ENCODE assay signal across 14 cellular contexts in genomic region chr6:156905801-156906200, GRCh38.
"Had no signal": no experiment of that assay in that cellular context is flagged by ENCODE, and none has a peak within 500 bp of the region (broad histone marks: within the 10 kb centered on the region; RNA-seq: fewer than 3 reads in every experiment).

No MANE protein-coding gene starts in this region.

- H3K27ac Mint-ChIP-seq: activated CD8-positive, alpha-beta T cell treated with anti-CD3 and anti-CD28 coated beads, Interleukin-2, amount 10 ng/mL, durations not matched to agents 7 days and 5 days; activated naive CD4-positive, alpha-beta T cell treated with anti-CD3 and anti-CD28 coated beads, Interleukin-2, amount 50 U/mL, for 72 hours had no signal

- DNase-seq: activated CD4-positive, alpha-beta T cell treated with anti-CD3 and anti-CD28 coated beads for 48 hours; activated CD8-positive, alpha-beta memory T cell treated with anti-CD3 and anti-CD28 coated beads, Interleukin-2, amount 50 U/mL, for 48 hours; activated CD8-positive, alpha-beta T cell treated with anti-CD3 and anti-CD28 coated beads, Interleukin-2, amount 10 ng/mL, durations not matched to agents 7 days and 5 days; activated effector memory CD4-positive, alpha-beta T cell treated with Interleukin-2 at 50 U/mL for 16 hours; brain microvascular endothelial cell; dermis blood vessel endothelial cell; stimulated activated CD4-positive, alpha-beta T cell treated with anti-CD3 and anti-CD28 coated beads, Interleukin-12 subunit alpha, Interleukin-12 subunit beta, amount 100 ng/mL, for 4 hours; stimulated activated naive CD4-positive, alpha-beta T cell; T-helper 9 cell; upper lobe of left lung had no signal

- H3K27me3 ChIP-seq: brain microvascular endothelial cell, suprapubic skin, upper lobe of left lung had no signal

- H3K4me3 ChIP-seq: lung, suprapubic skin, upper lobe of left lung had no signal

- H3K27ac ChIP-seq: brain microvascular endothelial cell, suprapubic skin, upper lobe of left lung had no signal

- ATAC-seq: activated CD8-positive, alpha-beta T cell treated with anti-CD3 and anti-CD28 coated beads, Interleukin-2, amount 10 ng/mL, durations not matched to agents 7 days and 5 days; activated naive CD4-positive, alpha-beta T cell treated with anti-CD3 and anti-CD28 coated beads, Interleukin-2, amount 50 U/mL, for 72 hours; esophagus mucosa had no signal

- H3K9me3 Mint-ChIP-seq: activated naive CD4-positive, alpha-beta T cell treated with anti-CD3 and anti-CD28 coated beads, Interleukin-2, amount 50 U/mL, for 72 hours had no signal

- H3K36me3 ChIP-seq: brain microvascular endothelial cell, suprapubic skin, upper lobe of left lung had no signal

- H3K4me3 Mint-ChIP-seq: activated CD8-positive, alpha-beta T cell treated with anti-CD3 and anti-CD28 coated beads, Interleukin-2, amount 10 ng/mL, durations not matched to agents 7 days and 5 days had no signal

- H3K9me3 ChIP-seq: suprapubic skin, upper lobe of left lung had no signal
